In the genomic region with DNA sequence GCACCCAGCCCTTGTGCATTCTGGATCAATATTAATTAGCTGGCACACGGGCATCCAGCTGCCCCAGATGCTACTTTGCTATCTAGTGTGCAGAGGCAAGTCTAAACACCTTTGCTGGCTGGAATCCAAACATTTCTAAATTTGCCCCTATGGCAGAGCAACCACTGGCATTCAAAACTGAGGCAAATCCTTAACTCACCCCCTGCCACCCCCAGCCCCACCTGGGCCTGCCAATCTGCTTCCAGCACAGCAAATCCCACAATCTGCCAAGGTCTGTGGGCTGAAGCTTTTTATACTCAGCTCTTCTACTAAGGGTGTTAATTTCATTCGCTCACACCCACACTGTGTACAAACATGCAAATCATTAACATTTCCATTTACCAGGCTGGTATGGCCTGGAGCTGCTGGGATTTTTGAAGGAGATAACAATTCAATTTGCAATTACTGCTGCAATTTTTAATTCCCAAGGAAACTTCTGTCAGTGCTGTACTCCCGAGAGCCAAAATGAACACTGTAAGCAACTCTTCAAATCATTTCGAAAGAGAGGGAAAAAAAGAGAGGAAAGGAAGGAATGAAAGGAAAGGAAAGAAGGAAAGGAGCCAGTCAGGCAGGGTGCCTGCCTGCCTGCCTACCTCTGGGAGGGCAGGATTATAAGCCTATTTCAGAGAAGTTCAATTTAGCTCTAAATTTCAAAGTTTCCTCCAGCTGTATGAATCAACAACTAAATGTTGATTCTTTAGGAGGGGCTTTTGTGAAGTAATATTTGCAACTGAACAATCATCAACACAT, we compare ENCODE assay signal across 1 cellular context.
TF ChIP-seq lines count a peak whose summit lies in the region.

No MANE protein-coding gene starts in this region.

TF ChIP-seq in GM12878, 131 proteins besides CTCF, POLR2A, EP300 and RAD21 (continued from another document):
- TF ChIP-seq, protein P1, sequence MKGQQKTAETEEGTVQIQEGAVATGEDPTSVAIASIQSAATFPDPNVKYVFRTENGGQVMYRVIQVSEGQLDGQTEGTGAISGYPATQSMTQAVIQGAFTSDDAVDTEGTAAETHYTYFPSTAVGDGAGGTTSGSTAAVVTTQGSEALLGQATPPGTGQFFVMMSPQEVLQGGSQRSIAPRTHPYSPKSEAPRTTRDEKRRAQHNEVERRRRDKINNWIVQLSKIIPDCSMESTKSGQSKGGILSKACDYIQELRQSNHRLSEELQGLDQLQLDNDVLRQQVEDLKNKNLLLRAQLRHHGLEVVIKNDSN (IDR thresholded peaks at IDR 0.05; ENCODE audit: borderline replicate concordance, extremely low read length, insufficient read depth, low read depth, low read length) = no peak
- TF ChIP-seq EZH2 (IDR thresholded peaks at IDR 0.05; ENCODE audit: borderline replicate concordance, control insufficient read depth, low read depth, low read length) (no peak), ZNF622 (IDR thresholded peaks at IDR 0.05) (no peak), KLF5 (IDR thresholded peaks at IDR 0.05; ENCODE audit: partially characterized antibody) (peak; percentile 9), CREM (IDR thresholded peaks at IDR 0.05; ENCODE audit: low read depth) (no peak), CBX3 (IDR thresholded peaks at IDR 0.05; ENCODE audit: borderline replicate concordance, low read depth) (no peak), ZNF274 (IDR thresholded peaks at IDR 0.05; ENCODE audit: insufficient read depth, insufficient read length) (no peak), KAT2A (conservative IDR thresholded peaks at IDR 0.05; ENCODE audit: control insufficient read depth, low read depth, low read length) (no peak), IKZF2 (IDR thresholded peaks at IDR 0.05) (peak in 1 of 2 experiments; percentile 35; a peak in 1 of 4 replicates), MTA2 (IDR thresholded peaks at IDR 0.05; ENCODE audit: low read depth) (peak; percentile 31; the same call in 1 of the 2 replicates), ZNF687 (IDR thresholded peaks at IDR 0.05) (no peak), CBX5 (IDR thresholded peaks at IDR 0.05; ENCODE audit: low read depth) (no peak), ZBTB11 (CRISPR knock-in tag; IDR thresholded peaks at IDR 0.05) (no peak), PAX5 (IDR thresholded peaks at IDR 0.05; ENCODE audit: borderline replicate concordance, low read depth, low read length) (no peak), IKZF1 (conservative IDR thresholded peaks at IDR 0.05) (peak; percentile 37), SMC3 (IDR thresholded peaks at IDR 0.05; ENCODE audit: borderline replicate concordance, low read length) (no peak)
- TF ChIP-seq, protein P2, sequence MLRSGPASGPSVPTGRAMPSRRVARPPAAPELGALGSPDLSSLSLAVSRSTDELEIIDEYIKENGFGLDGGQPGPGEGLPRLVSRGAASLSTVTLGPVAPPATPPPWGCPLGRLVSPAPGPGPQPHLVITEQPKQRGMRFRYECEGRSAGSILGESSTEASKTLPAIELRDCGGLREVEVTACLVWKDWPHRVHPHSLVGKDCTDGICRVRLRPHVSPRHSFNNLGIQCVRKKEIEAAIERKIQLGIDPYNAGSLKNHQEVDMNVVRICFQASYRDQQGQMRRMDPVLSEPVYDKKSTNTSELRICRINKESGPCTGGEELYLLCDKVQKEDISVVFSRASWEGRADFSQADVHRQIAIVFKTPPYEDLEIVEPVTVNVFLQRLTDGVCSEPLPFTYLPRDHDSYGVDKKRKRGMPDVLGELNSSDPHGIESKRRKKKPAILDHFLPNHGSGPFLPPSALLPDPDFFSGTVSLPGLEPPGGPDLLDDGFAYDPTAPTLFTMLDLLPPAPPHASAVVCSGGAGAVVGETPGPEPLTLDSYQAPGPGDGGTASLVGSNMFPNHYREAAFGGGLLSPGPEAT (IDR thresholded peaks at IDR 0.05; ENCODE audit: low read depth) = 0 out of 2 replicates have a peak, but pooled peaks have one; percentile 12
- TF ChIP-seq, protein P3, sequence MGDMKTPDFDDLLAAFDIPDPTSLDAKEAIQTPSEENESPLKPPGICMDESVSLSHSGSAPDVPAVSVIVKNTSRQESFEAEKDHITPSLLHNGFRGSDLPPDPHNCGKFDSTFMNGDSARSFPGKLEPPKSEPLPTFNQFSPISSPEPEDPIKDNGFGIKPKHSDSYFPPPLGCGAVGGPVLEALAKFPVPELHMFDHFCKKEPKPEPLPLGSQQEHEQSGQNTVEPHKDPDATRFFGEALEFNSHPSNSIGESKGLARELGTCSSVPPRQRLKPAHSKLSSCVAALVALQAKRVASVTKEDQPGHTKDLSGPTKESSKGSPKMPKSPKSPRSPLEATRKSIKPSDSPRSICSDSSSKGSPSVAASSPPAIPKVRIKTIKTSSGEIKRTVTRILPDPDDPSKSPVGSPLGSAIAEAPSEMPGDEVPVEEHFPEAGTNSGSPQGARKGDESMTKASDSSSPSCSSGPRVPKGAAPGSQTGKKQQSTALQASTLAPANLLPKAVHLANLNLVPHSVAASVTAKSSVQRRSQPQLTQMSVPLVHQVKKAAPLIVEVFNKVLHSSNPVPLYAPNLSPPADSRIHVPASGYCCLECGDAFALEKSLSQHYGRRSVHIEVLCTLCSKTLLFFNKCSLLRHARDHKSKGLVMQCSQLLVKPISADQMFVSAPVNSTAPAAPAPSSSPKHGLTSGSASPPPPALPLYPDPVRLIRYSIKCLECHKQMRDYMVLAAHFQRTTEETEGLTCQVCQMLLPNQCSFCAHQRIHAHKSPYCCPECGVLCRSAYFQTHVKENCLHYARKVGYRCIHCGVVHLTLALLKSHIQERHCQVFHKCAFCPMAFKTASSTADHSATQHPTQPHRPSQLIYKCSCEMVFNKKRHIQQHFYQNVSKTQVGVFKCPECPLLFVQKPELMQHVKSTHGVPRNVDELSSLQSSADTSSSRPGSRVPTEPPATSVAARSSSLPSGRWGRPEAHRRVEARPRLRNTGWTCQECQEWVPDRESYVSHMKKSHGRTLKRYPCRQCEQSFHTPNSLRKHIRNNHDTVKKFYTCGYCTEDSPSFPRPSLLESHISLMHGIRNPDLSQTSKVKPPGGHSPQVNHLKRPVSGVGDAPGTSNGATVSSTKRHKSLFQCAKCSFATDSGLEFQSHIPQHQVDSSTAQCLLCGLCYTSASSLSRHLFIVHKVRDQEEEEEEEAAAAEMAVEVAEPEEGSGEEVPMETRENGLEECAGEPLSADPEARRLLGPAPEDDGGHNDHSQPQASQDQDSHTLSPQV (IDR thresholded peaks at IDR 0.05) = no peak
- TF ChIP-seq, protein P4, sequence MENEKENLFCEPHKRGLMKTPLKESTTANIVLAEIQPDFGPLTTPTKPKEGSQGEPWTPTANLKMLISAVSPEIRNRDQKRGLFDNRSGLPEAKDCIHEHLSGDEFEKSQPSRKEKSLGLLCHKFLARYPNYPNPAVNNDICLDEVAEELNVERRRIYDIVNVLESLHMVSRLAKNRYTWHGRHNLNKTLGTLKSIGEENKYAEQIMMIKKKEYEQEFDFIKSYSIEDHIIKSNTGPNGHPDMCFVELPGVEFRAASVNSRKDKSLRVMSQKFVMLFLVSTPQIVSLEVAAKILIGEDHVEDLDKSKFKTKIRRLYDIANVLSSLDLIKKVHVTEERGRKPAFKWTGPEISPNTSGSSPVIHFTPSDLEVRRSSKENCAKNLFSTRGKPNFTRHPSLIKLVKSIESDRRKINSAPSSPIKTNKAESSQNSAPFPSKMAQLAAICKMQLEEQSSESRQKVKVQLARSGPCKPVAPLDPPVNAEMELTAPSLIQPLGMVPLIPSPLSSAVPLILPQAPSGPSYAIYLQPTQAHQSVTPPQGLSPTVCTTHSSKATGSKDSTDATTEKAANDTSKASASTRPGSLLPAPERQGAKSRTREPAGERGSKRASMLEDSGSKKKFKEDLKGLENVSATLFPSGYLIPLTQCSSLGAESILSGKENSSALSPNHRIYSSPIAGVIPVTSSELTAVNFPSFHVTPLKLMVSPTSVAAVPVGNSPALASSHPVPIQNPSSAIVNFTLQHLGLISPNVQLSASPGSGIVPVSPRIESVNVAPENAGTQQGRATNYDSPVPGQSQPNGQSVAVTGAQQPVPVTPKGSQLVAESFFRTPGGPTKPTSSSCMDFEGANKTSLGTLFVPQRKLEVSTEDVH (IDR thresholded peaks at IDR 0.05; ENCODE audit: low read depth, partially characterized antibody) = no peak
TF ChIP-seq in GM12878: peak in this region for 6.
